In the genomic region with DNA sequence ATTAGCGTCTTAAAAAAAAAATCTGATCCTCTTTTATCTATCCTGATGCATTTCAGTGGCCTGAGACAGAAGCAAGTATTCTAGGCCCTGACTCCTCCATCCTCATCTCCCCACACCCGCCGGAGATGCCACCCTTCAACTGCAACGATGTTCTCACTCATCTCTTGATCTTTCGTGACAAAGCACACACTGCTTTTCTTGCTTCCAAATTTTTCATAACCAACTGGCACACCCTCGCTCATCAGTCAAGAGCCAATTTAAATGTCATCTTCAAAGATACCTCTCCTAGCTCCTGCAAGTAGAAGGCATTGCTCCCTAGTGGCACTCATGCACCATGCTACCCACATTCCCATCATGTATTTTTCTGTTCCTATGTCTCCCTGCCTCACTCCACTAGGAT, we compare ENCODE assay signal across 22 cellular contexts.
"Had no signal": no experiment of that assay in that cellular context is flagged by ENCODE, and none has a peak within 500 bp of the region (broad histone marks: within the 10 kb centered on the region; RNA-seq: fewer than 3 reads in every experiment).

No MANE protein-coding gene starts in this region.

- H3K27ac Mint-ChIP-seq: activated CD4-positive, alpha-beta memory T cell treated with anti-CD3 and anti-CD28 coated beads, Interleukin-2, amount 10 ng/mL, durations not matched to agents 7 days and 5 days; activated CD4-positive, alpha-beta T cell treated with anti-CD3 and anti-CD28 coated beads, Interleukin-2, amount 10 ng/mL, durations not matched to agents 7 days and 5 days; activated naive CD4-positive, alpha-beta T cell treated with anti-CD3 and anti-CD28 coated beads for 36 hours; activated naive CD4-positive, alpha-beta T cell treated with anti-CD3 and anti-CD28 coated beads, Interleukin-2, amount 50 U/mL, for 24 hours; activated naive CD8-positive, alpha-beta T cell treated with anti-CD3 and anti-CD28 coated beads, Interleukin-2, amount 10 ng/mL, durations not matched to agents 7 days and 5 days; activated T-helper 2 cell treated with anti-CD3 and anti-CD28 coated beads, Interferon-gamma antibody, Interleukin-2, Interleukin-4, amounts not matched to agents 10 μg/mL and 5 μg/mL and 100 μg/mL, durations not matched to agents 14 hours and 24 hours and 36 hours had no signal

- DNase-seq: activated CD4-positive, alpha-beta memory T cell treated with anti-CD3 and anti-CD28 coated beads, Interleukin-2, amount 10 ng/mL, durations not matched to agents 7 days and 5 days; activated CD4-positive, alpha-beta T cell treated with anti-CD3 and anti-CD28 coated beads for 1 hour; activated CD4-positive, alpha-beta T cell treated with anti-CD3 and anti-CD28 coated beads for 4 hours; activated CD4-positive, alpha-beta T cell treated with anti-CD3 and anti-CD28 coated beads, Interleukin-2, amount 10 ng/mL, durations not matched to agents 7 days and 5 days; activated CD4-positive, alpha-beta T cell treated with anti-CD3 and anti-CD28 coated beads, Interleukin-2, amount 50 U/mL, for 4 hours; activated effector memory CD4-positive, alpha-beta T cell treated with anti-CD3 and anti-CD28 coated beads, Interleukin-2, amount 50 U/mL, for 16 hours; activated naive CD4-positive, alpha-beta T cell treated with anti-CD3 and anti-CD28 coated beads for 36 hours; activated naive CD8-positive, alpha-beta T cell treated with anti-CD3 and anti-CD28 coated beads, Interleukin-2, amount 10 ng/mL, durations not matched to agents 7 days and 5 days; activated T-cell treated with anti-CD3 and anti-CD28 coated beads, Interleukin-2, amount 50 U/mL, for 4 hours; colonic mucosa; effector CD8-positive, alpha-beta T cell; esophagus squamous epithelium; foreskin melanocyte; heart left ventricle; T-helper 1 cell; T-helper 2 cell had no signal

- H3K9me3 Mint-ChIP-seq: activated CD4-positive, alpha-beta memory T cell treated with anti-CD3 and anti-CD28 coated beads, Interleukin-2, amount 10 ng/mL, durations not matched to agents 7 days and 5 days; activated CD4-positive, alpha-beta T cell treated with anti-CD3 and anti-CD28 coated beads, Interleukin-2, amount 10 ng/mL, durations not matched to agents 7 days and 5 days; activated naive CD4-positive, alpha-beta T cell treated with anti-CD3 and anti-CD28 coated beads for 36 hours; activated naive CD4-positive, alpha-beta T cell treated with anti-CD3 and anti-CD28 coated beads, Interleukin-2, amount 50 U/mL, for 24 hours; activated naive CD8-positive, alpha-beta T cell treated with anti-CD3 and anti-CD28 coated beads, Interleukin-2, amount 10 ng/mL, durations not matched to agents 7 days and 5 days; activated T-cell treated with anti-CD3 and anti-CD28 coated beads, Interleukin-2, amount 50 U/mL, for 4 hours; activated T-helper 2 cell treated with anti-CD3 and anti-CD28 coated beads, Interferon-gamma antibody, Interleukin-2, Interleukin-4, amounts not matched to agents 10 μg/mL and 5 μg/mL and 100 μg/mL, durations not matched to agents 14 hours and 24 hours and 36 hours; brain; WTC11 had no signal

- H3K27me3 Mint-ChIP-seq: activated CD4-positive, alpha-beta memory T cell treated with anti-CD3 and anti-CD28 coated beads, Interleukin-2, amount 10 ng/mL, durations not matched to agents 7 days and 5 days; activated CD4-positive, alpha-beta T cell treated with anti-CD3 and anti-CD28 coated beads, Interleukin-2, amount 10 ng/mL, durations not matched to agents 7 days and 5 days; activated naive CD4-positive, alpha-beta T cell treated with anti-CD3 and anti-CD28 coated beads, Interleukin-2, amount 50 U/mL, for 24 hours; activated naive CD8-positive, alpha-beta T cell treated with anti-CD3 and anti-CD28 coated beads, Interleukin-2, amount 10 ng/mL, durations not matched to agents 7 days and 5 days; brain had no signal

- H3K9me3 ChIP-seq: ascending aorta, breast epithelium, colonic mucosa, esophagus squamous epithelium, heart left ventricle had no signal

- ATAC-seq: activated T-cell treated with anti-CD3 and anti-CD28 coated beads, Interleukin-2, amount 50 U/mL, for 4 hours; heart left ventricle; WTC11 had no signal

- H3K36me3 Mint-ChIP-seq: WTC11 had no signal

- H3K4me3 Mint-ChIP-seq: activated CD4-positive, alpha-beta memory T cell treated with anti-CD3 and anti-CD28 coated beads, Interleukin-2, amount 10 ng/mL, durations not matched to agents 7 days and 5 days; activated CD4-positive, alpha-beta T cell treated with anti-CD3 and anti-CD28 coated beads, Interleukin-2, amount 10 ng/mL, durations not matched to agents 7 days and 5 days; activated naive CD4-positive, alpha-beta T cell treated with anti-CD3 and anti-CD28 coated beads for 36 hours; activated naive CD4-positive, alpha-beta T cell treated with anti-CD3 and anti-CD28 coated beads, Interleukin-2, amount 50 U/mL, for 24 hours; activated naive CD8-positive, alpha-beta T cell treated with anti-CD3 and anti-CD28 coated beads, Interleukin-2, amount 10 ng/mL, durations not matched to agents 7 days and 5 days; activated T-cell treated with anti-CD3 and anti-CD28 coated beads, Interleukin-2, amount 50 U/mL, for 4 hours; brain; WTC11 had no signal
